ENCODE assay signal across 23 cellular contexts in the genomic region with DNA sequence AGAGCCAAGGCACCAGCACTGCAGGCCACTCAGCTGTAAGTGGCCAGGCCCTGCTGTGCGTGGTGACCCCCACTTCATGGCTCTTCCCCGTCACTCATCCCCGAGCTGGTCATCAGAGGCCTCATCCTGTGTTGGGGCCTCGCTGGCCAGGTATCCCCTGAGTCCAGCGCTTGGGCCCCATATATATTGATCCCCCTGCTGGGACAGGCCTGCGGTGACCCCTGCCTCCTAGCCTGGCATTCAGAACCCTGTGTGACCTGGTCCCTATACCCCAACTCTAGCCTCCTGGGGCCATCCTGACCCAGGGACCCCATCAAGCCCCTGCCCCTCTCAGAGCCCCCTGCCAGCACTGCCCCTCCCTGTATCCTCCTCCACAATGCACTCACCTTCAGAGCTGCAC. TPM values are rescaled to one million over a fixed set of nuclear protein-coding genes. Genes with fewer than 3 reads are reported as not detected.
A peak's percentile ranks its signal among the peaks of the same experiment; 100 is the strongest.
DNase-seq lines count a peak whose midpoint lies in the region; ATAC-seq, FAIRE-seq and TF ChIP-seq lines count a peak whose summit lies in the region.
"Had no signal": no experiment of that assay in that cellular context is flagged by ENCODE, and none has a peak within 500 bp of the region (broad histone marks: within the 10 kb centered on the region; RNA-seq: fewer than 3 reads in every experiment).

No MANE protein-coding gene starts in this region.

- BruUV-seq in Caco-2 (replicated peaks; lab: Mats Ljungman, UMichigan), result no TSS peak

- FAIRE-seq in astrocyte (lab: Jason Lieb, UNC), result no peak
- FAIRE-seq: A549, TTC549 had no signal

- WGBS in neuronal stem cell (ENCODE audit: extremely low coverage in 2 of 2, insufficient read length in 2 of 2, insufficient replicate concordance in 1 of 2), 2 donors, result no CpG with 5 or more reads among the region's 6 CpGs

- TF ChIP-seq CTCF in Caco-2 (IDR thresholded peaks at IDR 0.05; ENCODE audit: insufficient read depth in 1 of 2, low read depth in 1 of 2, low read length in 1 of 2, severe bottlenecking in 1 of 2, unreplicated experiment in 1 of 2) (no peak), astrocyte (IDR thresholded peaks at IDR 0.05; ENCODE audit: insufficient read depth, low read depth, low read length) (no peak), omental fat pad (IDR thresholded peaks at IDR 0.05) (no peak)

- H2AFZ ChIP-seq in astrocyte (ENCODE audit: low read depth, low read length) (no peak overlapping the region), neuronal stem cell (ENCODE audit: low read length) (no peak overlapping the region)

- no peak overlapping the region for H3K4me2 ChIP-seq in astrocyte (ENCODE audit: low read length)
- no peak overlapping the region for H3K4me2 ChIP-seq in neuronal stem cell (ENCODE audit: insufficient read depth, low read length, poor library complexity, severe bottlenecking)
- H3K4me2 ChIP-seq: A549 had no signal

- no peaks in the 10 kb centered on the region for H3K9me3 Mint-ChIP-seq in activated CD4-positive, alpha-beta T cell treated with anti-CD3 and anti-CD28 coated beads, Interleukin-2, amount 10 ng/mL, durations not matched to agents 7 days and 5 days
- H3K9me3 Mint-ChIP-seq in Caco-2 (ENCODE audit: unreplicated experiment) (no peaks in the 10 kb centered on the region), astrocyte (ENCODE audit: unreplicated experiment) (no peaks in the 10 kb centered on the region)

- H3K18ac ChIP-seq in neuronal stem cell (ENCODE audit: low read length), result peak overlapping the region; percentile 34

- H3K79me2 ChIP-seq in astrocyte (ENCODE audit: insufficient read depth, low read length), result peaks cover 17% of the 10 kb centered on the region

- H3K4me3 ChIP-seq in Caco-2 (ENCODE audit: low read depth, low read length), result no peak overlapping the region
- no peak overlapping the region for H3K4me3 ChIP-seq in astrocyte (ENCODE audit: insufficient read depth, low read depth, low read length)
- H3K4me3 ChIP-seq in neuronal stem cell (ENCODE audit: low read length in 2 of 2), result no peak overlapping the region
- H3K4me3 ChIP-seq: A549, HAP-1 had no signal

- H2BK5ac ChIP-seq in neuronal stem cell (ENCODE audit: low read length), result no peak overlapping the region

- H3K27ac ChIP-seq in astrocyte (ENCODE audit: low read depth, low read length) (no peak overlapping the region), neuronal stem cell (replicated peaks; ENCODE audit: low read length) (no peak overlapping the region)
- H3K27ac ChIP-seq: A549 had no signal

- H3K4me3 Mint-ChIP-seq in activated CD4-positive, alpha-beta T cell treated with anti-CD3 and anti-CD28 coated beads, Interleukin-2, amount 10 ng/mL, durations not matched to agents 7 days and 5 days, result no peak overlapping the region
- H3K4me3 Mint-ChIP-seq in Caco-2 (ENCODE audit: unreplicated experiment) (peak overlapping the region; percentile 53), astrocyte (ENCODE audit: unreplicated experiment) (no peak overlapping the region)

- H2BK15ac ChIP-seq in neuronal stem cell (ENCODE audit: low read length), result no peak overlapping the region

- H3K79me1 ChIP-seq in neuronal stem cell (ENCODE audit: low read depth, low read length), result peaks cover 14% of the 10 kb centered on the region

- intact Hi-C loops in Caco-2 (cut with micrococcal nuclease; ENCODE audit: unreplicated experiment), result no loop called here

- POLR2A ChIA-PET in activated CD4-positive, alpha-beta T cell treated with anti-CD3 and anti-CD28 coated beads, Interleukin-2, amount 10 ng/mL, durations not matched to agents 7 days and 5 days (lab: Charles Lee), result interaction anchor here (0.6 kb wide), 1 partner anchor 746 kb away, joined by 4 read pairs; no protein-coding TSS in a partner anchor
- POLR2A ChIA-PET in Caco-2 (lab: Charles Lee), result no interaction called here

- no peak overlapping the region for H4K8ac ChIP-seq in neuronal stem cell (ENCODE audit: low read depth, low read length)

- H3K27me3 Mint-ChIP-seq in activated CD4-positive, alpha-beta T cell treated with anti-CD3 and anti-CD28 coated beads, Interleukin-2, amount 10 ng/mL, durations not matched to agents 7 days and 5 days, result no peaks in the 10 kb centered on the region
- H3K27me3 Mint-ChIP-seq in Caco-2 (ENCODE audit: insufficient read depth, unreplicated experiment) (no peaks in the 10 kb centered on the region), astrocyte (ENCODE audit: low read depth, unreplicated experiment) (no peaks in the 10 kb centered on the region)

- no peak overlapping the region for H2BK12ac ChIP-seq in neuronal stem cell (ENCODE audit: low read length)

- peaks cover 19% of the 10 kb centered on the region for H4K20me1 ChIP-seq in astrocyte (ENCODE audit: insufficient read depth, low read length)

- H3K36me3 Mint-ChIP-seq in activated CD4-positive, alpha-beta T cell treated with anti-CD3 and anti-CD28 coated beads, Interleukin-2, amount 10 ng/mL, durations not matched to agents 7 days and 5 days (ENCODE audit: low read depth), result peaks cover 6% of the 10 kb centered on the region
- peaks cover 18% of the 10 kb centered on the region for H3K36me3 Mint-ChIP-seq in Caco-2 (ENCODE audit: insufficient read depth, unreplicated experiment)
- H3K36me3 Mint-ChIP-seq in astrocyte (ENCODE audit: low read depth, unreplicated experiment), result peaks cover 3% of the 10 kb centered on the region

- H3K4me1 ChIP-seq in Caco-2 (peaks cover 6% of the 10 kb centered on the region), astrocyte (ENCODE audit: insufficient read depth, low read length) (peaks cover 11% of the 10 kb centered on the region), neuronal stem cell (ENCODE audit: control insufficient read depth in 2 of 2, insufficient read depth in 1 of 2, low read depth in 1 of 2, low read length in 2 of 2) (peaks cover 12 to 21% of the 10 kb centered on the region in 2 donors)

- H3K4me1 Mint-ChIP-seq in activated CD4-positive, alpha-beta T cell treated with anti-CD3 and anti-CD28 coated beads, Interleukin-2, amount 10 ng/mL, durations not matched to agents 7 days and 5 days, result peaks cover 24% of the 10 kb centered on the region
- peaks cover 4% of the 10 kb centered on the region for H3K4me1 Mint-ChIP-seq in Caco-2 (ENCODE audit: low read depth, unreplicated experiment)
- peaks cover 8% of the 10 kb centered on the region for H3K4me1 Mint-ChIP-seq in astrocyte (ENCODE audit: low read depth, unreplicated experiment)

- no peak overlapping the region for H3K23ac ChIP-seq in neuronal stem cell (ENCODE audit: low read depth, low read length, poor library complexity)

- DNase-seq in activated CD4-positive, alpha-beta T cell treated with anti-CD3 and anti-CD28 coated beads, Interleukin-2, amount 10 ng/mL, durations not matched to agents 7 days and 5 days, result no peak
- no peak for DNase-seq in activated CD4-positive, alpha-beta T cell treated with anti-CD3 and anti-CD28 coated beads, Interleukin-2, amount 50 U/mL, for 1 hour
- DNase-seq in Caco-2 (no peak), astrocyte (ENCODE audit: low read depth) (no peak), neuronal stem cell (ENCODE audit: low spot score) (no peak), omental fat pad (ENCODE audit: low spot score) (no peak)
- DNase-seq: EL; Karpas-422; NCI-H1092 treated with DMSO at 0.1 percent for 48 hours; NCI-H2107; NCI-H69; stimulated activated CD4-positive, alpha-beta T cell treated with anti-CD3 and anti-CD28 coated beads, Interleukin-12 subunit alpha, Interleukin-12 subunit beta, amount 100 ng/mL, for 4 hours; stimulated activated naive CD4-positive, alpha-beta T cell had no signal

- no peak overlapping the region for H3K14ac ChIP-seq in neuronal stem cell (ENCODE audit: low read length)

- H3K9ac ChIP-seq in astrocyte (ENCODE audit: low read length) (no peak overlapping the region), neuronal stem cell (ENCODE audit: low read depth, low read length, poor library complexity) (no peak overlapping the region)

- H2AK5ac ChIP-seq in neuronal stem cell (ENCODE audit: low read depth, low read length), result peak overlapping the region; percentile 78

- H3K9me3 ChIP-seq in Caco-2, result no peaks in the 10 kb centered on the region
- no peaks in the 10 kb centered on the region for H3K9me3 ChIP-seq in astrocyte (ENCODE audit: insufficient read depth, low read depth, low read length)
- H3K9me3 ChIP-seq in neuronal stem cell (replicated peaks in 1 of 2; ENCODE audit: control insufficient read depth in 2 of 2, insufficient read depth in 1 of 2, low read depth in 1 of 2, low read length in 2 of 2), result no peaks in the 10 kb centered on the region
- H3K9me3 ChIP-seq: A549, HAP-1 had no signal

- H2BK120ac ChIP-seq in neuronal stem cell (ENCODE audit: low read depth, low read length), result no peak overlapping the region

- no peak overlapping the region for H3K4ac ChIP-seq in neuronal stem cell (ENCODE audit: low read length)

- H3K27ac Mint-ChIP-seq in activated CD4-positive, alpha-beta T cell treated with anti-CD3 and anti-CD28 coated beads, Interleukin-2, amount 10 ng/mL, durations not matched to agents 7 days and 5 days, result peak overlapping the region; percentile 46
- H3K27ac Mint-ChIP-seq in Caco-2 (ENCODE audit: unreplicated experiment) (peak overlapping the region; percentile 68), astrocyte (ENCODE audit: unreplicated experiment) (peak overlapping the region; percentile 41)

- H3K36me3 ChIP-seq in Caco-2 (ENCODE audit: control insufficient read depth, insufficient read depth, low read length) (peaks cover 3% of the 10 kb centered on the region; the same call in 1 of the 2 replicates), astrocyte (ENCODE audit: insufficient read depth, low read length) (no peaks in the 10 kb centered on the region), neuronal stem cell (replicated peaks in 1 of 2; ENCODE audit: control insufficient read depth in 2 of 2, insufficient read depth in 2 of 2, low read length in 2 of 2) (peaks cover 0 to 7% of the 10 kb centered on the region in 2 donors)

- no peaks in the 10 kb centered on the region for H3K27me3 ChIP-seq in Caco-2 (replicated peaks; ENCODE audit: control insufficient read depth, insufficient read depth, low read length)
- H3K27me3 ChIP-seq in astrocyte (ENCODE audit: insufficient read depth, low read length), result no peaks in the 10 kb centered on the region
- H3K27me3 ChIP-seq in neuronal stem cell (ENCODE audit: control insufficient read depth in 3 of 3, insufficient read depth in 3 of 3, low read depth in 1 of 3, low read length in 3 of 3), result no peaks in the 10 kb centered on the region

- ATAC-seq in omental fat pad (ENCODE audit: low FRiP score), result no peak
- ATAC-seq in GM21723 (IDR thresholded peaks at IDR 0.05; ENCODE audit: unreplicated experiment), result no peak
- ATAC-seq in GM19324 (IDR thresholded peaks at IDR 0.05; ENCODE audit: low FRiP score, unreplicated experiment), result no peak
- ATAC-seq: A549 had no signal

- H4K91ac ChIP-seq in neuronal stem cell (ENCODE audit: low read depth, low read length, poor library complexity), result no peak overlapping the region

- CTCF ChIA-PET in activated CD4-positive, alpha-beta T cell treated with anti-CD3 and anti-CD28 coated beads, Interleukin-2, amount 10 ng/mL, durations not matched to agents 7 days and 5 days (lab: Charles Lee), result interaction anchor here (0.7 to 2.4 kb wide), 5 partner anchors 10 to 592 kb away, joined by 3 to 7 read pairs (median 3); no protein-coding TSS in a partner anchor
- CTCF ChIA-PET in Caco-2 (lab: Charles Lee), result interaction anchor here (1.9 kb wide), 1 partner anchor 9 kb away, joined by 5 read pairs; no protein-coding TSS in a partner anchor

RNA-seq across cellular contexts. Expression of gene GBGT1, which starts 12.7 kb away (rescaled TPM):
- 1 to 10 TPM; 2.4 to 2.7 TPM for total RNA-seq in activated CD4-positive, alpha-beta T cell treated with anti-CD3 and anti-CD28 coated beads, Interleukin-2, amount 10 ng/mL, durations not matched to agents 7 days and 5 days
- 0.14 and 0.16 TPM in 2 replicates for total RNA-seq in Caco-2 (2022)
- total RNA-seq in astrocyte, result 8.4 and 8.5 TPM in 2 replicates
- 2.2 TPM for polyA plus RNA-seq in neuronal stem cell (2013, experiment 1 of 2)
- 1.8 TPM for polyA plus RNA-seq in neuronal stem cell (2013, experiment 2 of 2)
- total RNA-seq in omental fat pad, result 10 to 100 TPM; 23.4 to 29.1 (median 26.9) TPM
- total RNA-seq: SK-MEL-5 had no signal

RNA-seq across cellular contexts. Expression of gene RALGDS, which starts 30.0 kb away (rescaled TPM):
- 10 to 100 TPM; 79.1 to 92.3 TPM for total RNA-seq in activated CD4-positive, alpha-beta T cell treated with anti-CD3 and anti-CD28 coated beads, Interleukin-2, amount 10 ng/mL, durations not matched to agents 7 days and 5 days
- total RNA-seq in Caco-2 (2022), result 18.7 and 19.7 TPM in 2 replicates
- total RNA-seq in astrocyte, result 41.2 and 46.6 TPM in 2 replicates
- polyA plus RNA-seq in neuronal stem cell (2013, experiment 1 of 2), result 48.3 TPM
- polyA plus RNA-seq in neuronal stem cell (2013, experiment 2 of 2), result 47.0 TPM
- 100 to 1,000 TPM in 1 of 4 donors, 10 to 100 TPM in 3; 33.9 to 177 (median 68.9) TPM for total RNA-seq in omental fat pad

RNA-seq across cellular contexts. Expression of gene OBP2B, which starts 58.0 kb away (rescaled TPM):
- not detected for total RNA-seq in activated CD4-positive, alpha-beta T cell treated with anti-CD3 and anti-CD28 coated beads, Interleukin-2, amount 10 ng/mL, durations not matched to agents 7 days and 5 days
- total RNA-seq in Caco-2 (2022), result not detected in 2 replicates
- not detected in 2 replicates for total RNA-seq in astrocyte
- polyA plus RNA-seq in neuronal stem cell (2013, experiment 1 of 2), result not detected
- polyA plus RNA-seq in neuronal stem cell (2013, experiment 2 of 2), result not detected
- not detected for total RNA-seq in omental fat pad
- total RNA-seq: epithelial cell of proximal tubule, liver, OCI-LY7, SK-MEL-5, ureter had no signal
- polyA plus RNA-seq: A549, liver had no signal
